ENCODE assay signal across 1 cellular context in the genomic region with DNA sequence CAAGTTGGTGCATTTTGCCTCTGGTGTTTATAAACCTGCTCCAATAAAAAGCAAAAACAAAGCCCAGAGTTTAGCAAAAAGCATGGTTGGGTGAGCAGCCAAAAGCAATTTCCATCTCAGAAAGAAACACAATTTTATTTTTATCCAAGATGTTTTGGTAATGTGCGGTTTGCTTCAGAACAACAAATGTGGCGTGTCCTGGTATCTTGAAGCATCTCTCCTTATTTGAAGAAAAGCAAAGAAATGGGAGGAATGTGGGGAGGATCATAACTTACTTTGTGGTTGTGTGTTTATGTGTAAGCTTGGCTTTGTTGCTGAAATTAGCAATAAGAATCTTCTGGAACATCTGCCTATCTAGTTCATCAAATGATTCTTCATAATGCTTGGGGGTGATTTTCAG.
TF ChIP-seq lines count a peak whose summit lies in the region.

No MANE protein-coding gene starts in this region.

TF ChIP-seq in IMR-90, 13 proteins besides CTCF, POLR2A, EP300 and RAD21 (continued from another document):
- no peak for TF ChIP-seq RFX5 (IDR thresholded peaks at IDR 0.05; ENCODE audit: low read depth, low read length)
- TF ChIP-seq, protein P1, sequence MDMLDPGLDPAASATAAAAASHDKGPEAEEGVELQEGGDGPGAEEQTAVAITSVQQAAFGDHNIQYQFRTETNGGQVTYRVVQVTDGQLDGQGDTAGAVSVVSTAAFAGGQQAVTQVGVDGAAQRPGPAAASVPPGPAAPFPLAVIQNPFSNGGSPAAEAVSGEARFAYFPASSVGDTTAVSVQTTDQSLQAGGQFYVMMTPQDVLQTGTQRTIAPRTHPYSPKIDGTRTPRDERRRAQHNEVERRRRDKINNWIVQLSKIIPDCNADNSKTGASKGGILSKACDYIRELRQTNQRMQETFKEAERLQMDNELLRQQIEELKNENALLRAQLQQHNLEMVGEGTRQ (IDR thresholded peaks at IDR 0.05; ENCODE audit: low read depth, low read length) = no peak
- no peak for TF ChIP-seq NFE2L2 (IDR thresholded peaks at IDR 0.05; ENCODE audit: low read depth, low read length)
- no peak for TF ChIP-seq RCOR1 (IDR thresholded peaks at IDR 0.05; ENCODE audit: insufficient replicate concordance, low read length)
- no peak for TF ChIP-seq FOS (IDR thresholded peaks at IDR 0.05; ENCODE audit: low read depth, low read length)
- TF ChIP-seq, protein P2, sequence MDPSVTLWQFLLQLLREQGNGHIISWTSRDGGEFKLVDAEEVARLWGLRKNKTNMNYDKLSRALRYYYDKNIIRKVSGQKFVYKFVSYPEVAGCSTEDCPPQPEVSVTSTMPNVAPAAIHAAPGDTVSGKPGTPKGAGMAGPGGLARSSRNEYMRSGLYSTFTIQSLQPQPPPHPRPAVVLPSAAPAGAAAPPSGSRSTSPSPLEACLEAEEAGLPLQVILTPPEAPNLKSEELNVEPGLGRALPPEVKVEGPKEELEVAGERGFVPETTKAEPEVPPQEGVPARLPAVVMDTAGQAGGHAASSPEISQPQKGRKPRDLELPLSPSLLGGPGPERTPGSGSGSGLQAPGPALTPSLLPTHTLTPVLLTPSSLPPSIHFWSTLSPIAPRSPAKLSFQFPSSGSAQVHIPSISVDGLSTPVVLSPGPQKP (IDR thresholded peaks at IDR 0.05; ENCODE audit: borderline replicate concordance, low read depth, low read length) = no peak
- TF ChIP-seq MAFK (IDR thresholded peaks at IDR 0.05; ENCODE audit: low read depth, low read length) = no peak
- TF ChIP-seq SMC3 (IDR thresholded peaks at IDR 0.05; ENCODE audit: low read depth, low read length) = no peak
- TF ChIP-seq MAZ (IDR thresholded peaks at IDR 0.05; ENCODE audit: borderline replicate concordance, low read depth, low read length) = no peak
- TF ChIP-seq CHD1 (IDR thresholded peaks at IDR 0.05; ENCODE audit: low read depth, low read length) = no peak
- TF ChIP-seq CEBPB (IDR thresholded peaks at IDR 0.05; ENCODE audit: low read depth, low read length) = no peak
